ENCODE assay signal across 7 cellular contexts in the genomic region with DNA sequence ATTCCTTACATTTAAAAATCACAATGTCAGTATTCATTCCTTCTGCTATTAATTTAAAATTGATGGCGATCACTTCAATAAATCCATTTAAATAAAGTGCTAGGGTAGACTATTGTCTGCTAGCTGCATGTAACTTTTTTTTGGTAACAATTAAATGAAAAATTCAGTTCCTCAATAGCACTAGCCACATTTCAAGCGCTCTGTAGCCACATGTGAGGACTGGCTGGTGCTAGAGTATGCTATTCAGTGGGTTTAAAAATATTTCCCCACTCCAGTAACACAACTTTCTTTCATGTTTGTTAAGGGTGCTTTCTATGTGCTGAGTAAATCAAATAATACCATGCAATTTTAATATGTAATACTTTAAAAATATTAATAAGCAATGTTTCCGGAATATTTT.
DNase-seq lines count a peak whose midpoint lies in the region; ATAC-seq and TF ChIP-seq lines count a peak whose summit lies in the region.

No MANE protein-coding gene starts in this region.

- CTCF ChIA-PET in T-cell (lab: Charles Lee) = interaction anchor here (0.6 to 1.2 kb wide), 3 partner anchors 75 to 139 kb away, joined by 4 to 5 read pairs (median 4); a partner anchor contains a TSS

- H3K27me3 ChIP-seq in ovary = no peaks in the 10 kb centered on the region

- no peaks in the 10 kb centered on the region for H3K27me3 Mint-ChIP-seq in T-cell

- POLR2A ChIA-PET in T-cell (lab: Charles Lee) = interaction anchor here in 1 of 2 donors (0.6 kb wide), 2 partner anchors 139 to 160 kb away, joined by 3 to 11 read pairs; no protein-coding TSS in a partner anchor

- TF ChIP-seq POLR2A in ovary (IDR thresholded peaks at IDR 0.05) = no peak

- H3K4me1 Mint-ChIP-seq in T-cell = peaks cover 18 to 25% (median 22%) of the 10 kb centered on the region in 3 donors

- ATAC-seq in GM18499 (IDR thresholded peaks at IDR 0.05; ENCODE audit: insufficient read depth, unreplicated experiment) (peak; percentile 17), HG02981 (IDR thresholded peaks at IDR 0.05; ENCODE audit: unreplicated experiment) (peak; percentile 26), T-cell (replicated peaks in 1 of 4) (peak in 2 of 4 experiments; percentile 17 to 23)

- no peaks in the 10 kb centered on the region for H3K9me3 ChIP-seq in ovary

- H3K4me3 Mint-ChIP-seq in T-cell = peak overlapping the region; percentile 90 to 94 (median 92)

- no peak for TF ChIP-seq CTCF in ovary (IDR thresholded peaks at IDR 0.05)

- no peak for TF ChIP-seq EP300 in ovary (IDR thresholded peaks at IDR 0.05)

- no peaks in the 10 kb centered on the region for H3K9me3 Mint-ChIP-seq in T-cell

- intact Hi-C loops in ovary (cut with DNase I) = no loop called here

- H3K36me3 Mint-ChIP-seq in T-cell = peaks cover 21% of the 10 kb centered on the region

- H3K27ac Mint-ChIP-seq in T-cell = peak overlapping the region; percentile 99

- no peaks in the 10 kb centered on the region for H3K36me3 ChIP-seq in ovary

- DNase-seq in T-cell (peak in 3 of 34 experiments; percentile 1 to 4 (median 2)), fibroblast of peridontal ligament (ENCODE audit: extremely low read depth) (peak; percentile 37), ovary (no peak), amniotic stem cell (lab: John Stamatoyannopoulos, UW) (no peak), T-helper 9 cell (no peak)

- peak overlapping the region; percentile 47 for H3K4me3 ChIP-seq in ovary

- WGBS in ovary, 3 donors = 15 to 25% (median 21%) methylated on average over 3 of the region's 3 CpGs

- H3K27ac ChIP-seq in ovary = peak overlapping the region in 1 of 2 donors; percentile 93

- H3K4me1 ChIP-seq in ovary (ENCODE audit: insufficient read depth) = peaks cover 2% of the 10 kb centered on the region
